ENCODE assay signal across 9 cellular contexts in the genomic region with DNA sequence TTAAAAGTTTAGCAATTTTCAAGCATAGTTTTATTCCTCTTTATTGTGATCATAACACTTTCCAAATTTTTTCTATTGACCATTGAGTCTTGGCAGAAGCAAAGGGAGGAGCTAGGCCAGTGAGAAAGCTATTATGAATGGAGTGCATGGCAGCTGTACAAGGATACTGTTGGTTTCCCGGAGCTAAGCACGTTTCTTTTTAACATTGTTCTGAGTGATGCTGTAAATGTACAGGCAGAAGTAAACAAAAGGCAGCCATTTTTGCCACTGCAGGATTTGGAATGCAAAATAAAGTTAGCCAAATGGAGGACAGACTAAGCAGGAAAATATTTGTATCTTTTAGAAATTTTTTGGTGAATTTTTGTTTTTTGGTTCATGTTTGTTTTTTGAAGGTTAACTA. TPM values are rescaled to one million over a fixed set of nuclear protein-coding genes. Genes with fewer than 3 reads are reported as not detected.
A peak's percentile ranks its signal among the peaks of the same experiment; 100 is the strongest.
DNase-seq lines count a peak whose midpoint lies in the region; ATAC-seq and TF ChIP-seq lines count a peak whose summit lies in the region.
"Had no signal": no experiment of that assay in that cellular context is flagged by ENCODE, and none has a peak within 500 bp of the region (broad histone marks: within the 10 kb centered on the region; RNA-seq: fewer than 3 reads in every experiment).

No MANE protein-coding gene starts in this region.

- intact Hi-C loops in activated B cell treated with CpG ODN at 0.5 μM for 24 hours (cut with micrococcal nuclease), result loop anchor here (2.0 kb wide), 1 partner anchor 16 kb away; a partner anchor contains a TSS

- H3K4me3 ChIP-seq in MG63 (no peak overlapping the region), BE2C (ENCODE audit: low read depth, low read length) (no peak overlapping the region)
- H3K4me3 ChIP-seq: right lobe of liver had no signal

- H3K27me3 Mint-ChIP-seq in activated B cell treated with CpG ODN at 0.5 μM for 24 hours, result no peaks in the 10 kb centered on the region

- H3K36me3 ChIP-seq in MG63, result no peaks in the 10 kb centered on the region; the same call in 1 of the 2 replicates
- no peaks in the 10 kb centered on the region for H3K36me3 ChIP-seq in BE2C
- H3K36me3 ChIP-seq: right lobe of liver had no signal

- peaks cover 38% of the 10 kb centered on the region for H3K4me1 Mint-ChIP-seq in activated B cell treated with CpG ODN at 0.5 μM for 24 hours

- peak; percentile 65 for DNase-seq in AG08396 (ENCODE audit: low spot score)
- DNase-seq in MG63, result peak; percentile 26
- DNase-seq in activated B cell treated with CpG ODN at 0.5 μM for 24 hours, result no peak
- DNase-seq in iris pigment epithelial cell (ENCODE audit: low read depth), result peak; percentile 65
- no peak for DNase-seq in stimulated activated CD4-positive, alpha-beta T cell treated with anti-CD3 and anti-CD28 coated beads, Interleukin-4, amount 100 ng/mL, for 1 hour
- no peak for DNase-seq in BE2C
- DNase-seq: right lobe of liver had no signal

- H3K4me3 Mint-ChIP-seq in activated B cell treated with CpG ODN at 0.5 μM for 24 hours, result no peak overlapping the region

- peaks cover 18% of the 10 kb centered on the region for H3K36me3 Mint-ChIP-seq in activated B cell treated with CpG ODN at 0.5 μM for 24 hours (ENCODE audit: low read depth)

- CTCF ChIA-PET in activated B cell treated with CpG ODN at 0.5 μM for 24 hours (lab: Charles Lee), result no interaction called here

- no peaks in the 10 kb centered on the region for H3K9me3 ChIP-seq in MG63
- H3K9me3 ChIP-seq in BE2C, result no peaks in the 10 kb centered on the region
- H3K9me3 ChIP-seq: right lobe of liver had no signal

- ATAC-seq in activated B cell treated with CpG ODN at 0.5 μM for 24 hours (ENCODE audit: low read depth) (no peak), HG03460 (IDR thresholded peaks at IDR 0.05; ENCODE audit: unreplicated experiment) (no peak), GM18868 (IDR thresholded peaks at IDR 0.05; ENCODE audit: unreplicated experiment) (no peak)

- H3K27me3 ChIP-seq in MG63 (no peaks in the 10 kb centered on the region), BE2C (no peaks in the 10 kb centered on the region)
- H3K27me3 ChIP-seq: right lobe of liver had no signal

- H3K9me3 Mint-ChIP-seq in activated B cell treated with CpG ODN at 0.5 μM for 24 hours, result no peaks in the 10 kb centered on the region

- peak overlapping the region; percentile 16 for H3K27ac Mint-ChIP-seq in activated B cell treated with CpG ODN at 0.5 μM for 24 hours

- TF ChIP-seq CTCF in activated B cell treated with CpG ODN at 0.5 μM for 24 hours (IDR thresholded peaks at IDR 0.05) (no peak), BE2C (IDR thresholded peaks at IDR 0.05; ENCODE audit: low read depth, low read length) (no peak)

- H3K4me1 ChIP-seq in BE2C, result no peaks in the 10 kb centered on the region
- H3K4me1 ChIP-seq: right lobe of liver had no signal

- POLR2A ChIA-PET in activated B cell treated with CpG ODN at 0.5 μM for 24 hours (lab: Charles Lee), result interaction anchor here (0.5 kb wide), 1 partner anchor 22 kb away, joined by 3 read pairs; no protein-coding TSS in a partner anchor

RNA-seq across cellular contexts. Expression of a gene that starts 16.2 kb away (rescaled TPM):
- total RNA-seq in MG63 (2014; rRNA removed; shearing (Covaris generic); ENCODE audit: low replicate concordance), result 5.7 and 6.2 TPM in 2 replicates
- total RNA-seq in activated B cell treated with CpG ODN at 0.5 μM for 24 hours, result 26.2 and 27.8 TPM in 2 replicates
- 6.5 TPM for polyA plus RNA-seq in BE2C (2012; ENCODE audit: insufficient read depth, insufficient read length, low read depth)

RNA-seq across cellular contexts. Expression of a gene that starts 37.0 kb away (rescaled TPM):
- not detected in 2 replicates for total RNA-seq in MG63 (2014; rRNA removed; shearing (Covaris generic); ENCODE audit: low replicate concordance)
- 0.13 and 0.27 TPM in 2 replicates for total RNA-seq in activated B cell treated with CpG ODN at 0.5 μM for 24 hours
- not detected for polyA plus RNA-seq in BE2C (2012; ENCODE audit: insufficient read depth, insufficient read length, low read depth)

RNA-seq across cellular contexts. Expression of a gene that starts 53.8 kb away (rescaled TPM):
- 12.9 and 16.8 TPM in 2 replicates for total RNA-seq in MG63 (2014; rRNA removed; shearing (Covaris generic); ENCODE audit: low replicate concordance)
- total RNA-seq in activated B cell treated with CpG ODN at 0.5 μM for 24 hours, result 9.8 TPM in 2 replicates
- polyA plus RNA-seq in BE2C (2012; ENCODE audit: insufficient read depth, insufficient read length, low read depth), result 6.8 TPM

Comparison
In these comparisons a context has a peak if more than half of its experiments do, and no peak if none do; other contexts are left out.
1. DNase-seq: peak in AG08396 (single experiment), MG63 (single experiment) and iris pigment epithelial cell (single experiment); none in activated B cell treated with CpG ODN at 0.5 μM for 24 hours (single experiment), stimulated activated CD4-positive, alpha-beta T cell treated with anti-CD3 and anti-CD28 coated beads, Interleukin-4, amount 100 ng/mL, for 1 hour (single experiment) and BE2C (single experiment).